Comparison of ENCODE assay signal across 13 cellular contexts in genomic region chr2:200377143-200377773, GRCh38.
DNase-seq lines count a peak whose midpoint lies in the region; ATAC-seq and TF ChIP-seq lines count a peak whose summit lies in the region.
"Had no signal": no experiment of that assay in that cellular context is flagged by ENCODE, and none has a peak within 500 bp of the region (broad histone marks: within the 10 kb centered on the region; RNA-seq: fewer than 3 reads in every experiment).

No MANE protein-coding gene starts in this region.

- no peaks in the 10 kb centered on the region for H3K9me3 ChIP-seq in CD4-positive, CD25-positive, alpha-beta regulatory T cell (ENCODE audit: control insufficient read depth in 2 of 2, low read length in 2 of 2)
- H3K9me3 ChIP-seq in Loucy (ENCODE audit: insufficient read depth, low read depth, low read length): no peaks in the 10 kb centered on the region

- no peaks in the 10 kb centered on the region for H3K27me3 ChIP-seq in CD4-positive, CD25-positive, alpha-beta regulatory T cell (ENCODE audit: control insufficient read depth, insufficient read depth, low read length)
- no peaks in the 10 kb centered on the region for H3K27me3 ChIP-seq in Loucy (ENCODE audit: insufficient read depth, low read length, poor library complexity, severe bottlenecking)
- H3K27me3 ChIP-seq: dorsolateral prefrontal cortex had no signal

- H3K9ac ChIP-seq in Loucy (ENCODE audit: low read depth, low read length, poor library complexity, severe bottlenecking): no peak overlapping the region

- peaks cover 85% of the 10 kb centered on the region for H3K4me1 ChIP-seq in CD4-positive, CD25-positive, alpha-beta regulatory T cell (ENCODE audit: control insufficient read depth, insufficient read depth, low read length, poor library complexity, severe bottlenecking)
- peaks cover 15% of the 10 kb centered on the region for H3K4me1 ChIP-seq in Loucy (ENCODE audit: insufficient read depth, low read length, poor library complexity, severe bottlenecking)

- DNase-seq in CD4-positive, CD25-positive, alpha-beta regulatory T cell: no peak
- DNase-seq in endothelial cell (ENCODE audit: low spot score) (no peak), progenitor cell of endocrine pancreas (ENCODE audit: low spot score, unreplicated experiment) (no peak), SIG-M5 treated with dmso at 0.1 percent for 504 hours (lab: John Stamatoyannopoulos, UW; ENCODE audit: unreplicated experiment) (no peak)
- DNase-seq in stimulated activated CD4-positive, alpha-beta T cell treated with anti-CD3 and anti-CD28 coated beads, Interleukin-4, amount 100 ng/mL, for 1 hour: no peak
- DNase-seq: activated naive CD4-positive, alpha-beta T cell treated with Interleukin-2 at 50 U/mL for 16 hours; dorsolateral prefrontal cortex; Kasumi-1; NCI-H226 had no signal

- no peak for ATAC-seq in CD4-positive, CD25-positive, alpha-beta regulatory T cell (ENCODE audit: low read depth in 2 of 2)
- no peak for ATAC-seq in HG03354 (IDR thresholded peaks at IDR 0.05; ENCODE audit: poor library complexity, severe bottlenecking, unreplicated experiment)
- ATAC-seq in stimulated activated memory B cell treated with anti-CD40 and anti-IgM and Interleukin-4, amounts not matched to agents 10 μg/mL and 1 μg/mL and 100 μg/mL, for 72 hours: no peak

- TF ChIP-seq CTCF in Loucy (conservative IDR thresholded peaks at IDR 0.05; ENCODE audit: low read length) (no peak), endothelial cell (IDR thresholded peaks at IDR 0.05; ENCODE audit: unreplicated experiment) (no peak), progenitor cell of endocrine pancreas (IDR thresholded peaks at IDR 0.05; ENCODE audit: unreplicated experiment) (no peak)

- H3K36me3 Mint-ChIP-seq in CD4-positive, CD25-positive, alpha-beta regulatory T cell: no peaks in the 10 kb centered on the region
- H3K36me3 Mint-ChIP-seq in endothelial cell (ENCODE audit: low read depth, unreplicated experiment) (no peaks in the 10 kb centered on the region), progenitor cell of endocrine pancreas (ENCODE audit: insufficient read depth) (peaks cover 1% of the 10 kb centered on the region)
- H3K36me3 Mint-ChIP-seq in stimulated activated memory B cell treated with anti-CD40 and anti-IgM and Interleukin-4, amounts not matched to agents 10 μg/mL and 1 μg/mL and 100 μg/mL, for 72 hours: no peaks in the 10 kb centered on the region

- H3K4me1 Mint-ChIP-seq in CD4-positive, CD25-positive, alpha-beta regulatory T cell: peaks cover 47 to 94% (median 73%) of the 10 kb centered on the region in 4 donors
- peaks cover 52% of the 10 kb centered on the region for H3K4me1 Mint-ChIP-seq in endothelial cell (ENCODE audit: unreplicated experiment)
- peaks cover 76% of the 10 kb centered on the region for H3K4me1 Mint-ChIP-seq in progenitor cell of endocrine pancreas (ENCODE audit: low read depth)
- H3K4me1 Mint-ChIP-seq in stimulated activated memory B cell treated with anti-CD40 and anti-IgM and Interleukin-4, amounts not matched to agents 10 μg/mL and 1 μg/mL and 100 μg/mL, for 72 hours: peaks cover 10% of the 10 kb centered on the region

- peak overlapping the region; percentile 29; the same call in 1 of the 2 replicates for H2AFZ ChIP-seq in Loucy (ENCODE audit: low read length)

- H3K27ac Mint-ChIP-seq in CD4-positive, CD25-positive, alpha-beta regulatory T cell: peak overlapping the region; percentile 80 to 84 (median 81)
- peak overlapping the region; percentile 75 for H3K27ac Mint-ChIP-seq in endothelial cell (ENCODE audit: unreplicated experiment)
- peak overlapping the region; percentile 95 for H3K27ac Mint-ChIP-seq in progenitor cell of endocrine pancreas
- no peak overlapping the region for H3K27ac Mint-ChIP-seq in stimulated activated memory B cell treated with anti-CD40 and anti-IgM and Interleukin-4, amounts not matched to agents 10 μg/mL and 1 μg/mL and 100 μg/mL, for 72 hours

- H3K9me2 ChIP-seq in Loucy (replicated peaks; ENCODE audit: low read depth, low read length): no peaks in the 10 kb centered on the region

- H3K79me2 ChIP-seq in Loucy (ENCODE audit: insufficient read depth, low read length): no peaks in the 10 kb centered on the region

- H3K4me3 ChIP-seq in CD4-positive, CD25-positive, alpha-beta regulatory T cell (ENCODE audit: low read depth, low read length): no peak overlapping the region
- H3K4me3 ChIP-seq in Loucy (ENCODE audit: low read length, poor library complexity, severe bottlenecking): no peak overlapping the region

- H3F3A ChIP-seq in Loucy (ENCODE audit: low read depth): no peaks in the 10 kb centered on the region

- H3K27ac ChIP-seq in CD4-positive, CD25-positive, alpha-beta regulatory T cell (ENCODE audit: insufficient read depth, low read length, poor library complexity, severe bottlenecking): peak overlapping the region; percentile 68

- H3K27me3 Mint-ChIP-seq in CD4-positive, CD25-positive, alpha-beta regulatory T cell: no peaks in the 10 kb centered on the region
- peaks cover 2% of the 10 kb centered on the region for H3K27me3 Mint-ChIP-seq in endothelial cell (ENCODE audit: unreplicated experiment)
- H3K27me3 Mint-ChIP-seq in progenitor cell of endocrine pancreas: no peaks in the 10 kb centered on the region
- H3K27me3 Mint-ChIP-seq in stimulated activated memory B cell treated with anti-CD40 and anti-IgM and Interleukin-4, amounts not matched to agents 10 μg/mL and 1 μg/mL and 100 μg/mL, for 72 hours: no peaks in the 10 kb centered on the region

- peak overlapping the region in 3 of 4 donors; percentile 42 to 85 (median 82) for H3K4me3 Mint-ChIP-seq in CD4-positive, CD25-positive, alpha-beta regulatory T cell
- H3K4me3 Mint-ChIP-seq in endothelial cell (ENCODE audit: unreplicated experiment) (no peak overlapping the region), progenitor cell of endocrine pancreas (ENCODE audit: low read depth) (no peak overlapping the region)
- no peak overlapping the region for H3K4me3 Mint-ChIP-seq in stimulated activated memory B cell treated with anti-CD40 and anti-IgM and Interleukin-4, amounts not matched to agents 10 μg/mL and 1 μg/mL and 100 μg/mL, for 72 hours
- H3K4me3 Mint-ChIP-seq: neural crest cell had no signal

- H3K36me3 ChIP-seq in CD4-positive, CD25-positive, alpha-beta regulatory T cell (ENCODE audit: control insufficient read depth, insufficient read depth, low read length): peaks cover 3% of the 10 kb centered on the region
- no peaks in the 10 kb centered on the region for H3K36me3 ChIP-seq in Loucy (ENCODE audit: insufficient read depth, low read length)

- H4K20me1 ChIP-seq in Loucy (ENCODE audit: insufficient read depth, low read length, poor library complexity, severe bottlenecking): no peaks in the 10 kb centered on the region

- no peaks in the 10 kb centered on the region for H3K9me3 Mint-ChIP-seq in CD4-positive, CD25-positive, alpha-beta regulatory T cell
- H3K9me3 Mint-ChIP-seq in endothelial cell (ENCODE audit: unreplicated experiment) (no peaks in the 10 kb centered on the region), progenitor cell of endocrine pancreas (ENCODE audit: low read depth) (no peaks in the 10 kb centered on the region)
- H3K9me3 Mint-ChIP-seq in stimulated activated memory B cell treated with anti-CD40 and anti-IgM and Interleukin-4, amounts not matched to agents 10 μg/mL and 1 μg/mL and 100 μg/mL, for 72 hours: no peaks in the 10 kb centered on the region
- H3K9me3 Mint-ChIP-seq: neural crest cell had no signal

- no peak overlapping the region for H3K4me2 ChIP-seq in Loucy (ENCODE audit: low read depth, low read length, poor library complexity, severe bottlenecking)

Comparison
In these comparisons a context has a peak if more than half of its experiments do, and no peak if none do; other contexts are left out.
1. H3K4me3 Mint-ChIP-seq: peak in CD4-positive, CD25-positive, alpha-beta regulatory T cell (3 of 4); none in endothelial cell (single experiment), progenitor cell of endocrine pancreas (single experiment) and stimulated activated memory B cell treated with anti-CD40 and anti-IgM and Interleukin-4, amounts not matched to agents 10 μg/mL and 1 μg/mL and 100 μg/mL, for 72 hours (single experiment).